ENCODE assay signal across 25 cellular contexts in the genomic region with DNA sequence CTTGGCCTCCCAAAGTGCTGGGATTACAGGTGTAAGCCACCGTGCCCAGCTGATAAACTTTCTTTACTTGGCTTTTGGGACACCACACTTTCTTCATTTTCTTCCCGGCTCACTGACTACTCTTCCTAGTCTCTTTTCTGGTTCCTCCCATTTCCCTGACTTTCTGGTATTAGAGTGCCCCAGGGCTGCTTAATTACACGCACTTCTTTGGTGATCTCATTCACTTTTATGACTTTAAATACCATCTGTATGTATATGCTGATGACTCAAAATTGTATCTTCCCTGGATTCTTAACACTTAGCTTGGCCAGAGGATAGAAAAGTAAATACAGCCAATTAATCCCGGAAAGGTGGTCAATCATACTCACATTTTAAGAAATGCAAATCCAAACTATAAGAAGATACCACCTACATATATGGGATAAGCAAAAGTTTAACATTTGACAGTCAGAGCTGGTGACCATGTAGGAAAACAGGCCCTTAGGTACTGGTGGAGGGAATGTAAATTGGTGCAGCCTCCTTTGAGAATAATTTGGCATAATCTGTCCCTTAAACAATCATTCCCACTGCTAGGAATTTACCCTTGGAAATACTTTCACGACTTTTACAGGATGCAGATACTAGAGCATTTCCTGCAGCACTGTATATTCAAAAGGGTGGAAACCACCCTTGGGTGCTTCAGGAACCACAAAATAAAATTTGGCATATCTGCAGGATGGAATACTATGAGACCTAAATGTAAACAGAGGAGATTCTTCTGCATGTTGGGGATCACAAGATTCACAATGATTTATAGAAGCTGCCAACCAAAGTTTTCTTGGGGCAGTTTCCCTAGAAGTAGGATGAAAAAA. TPM values are rescaled to one million over a fixed set of nuclear protein-coding genes. Genes with fewer than 3 reads are reported as not detected.
DNase-seq lines count a peak whose midpoint lies in the region; ATAC-seq, FAIRE-seq and TF ChIP-seq lines count a peak whose summit lies in the region.
"Had no signal": no experiment of that assay in that cellular context is flagged by ENCODE, and none has a peak within 500 bp of the region (broad histone marks: within the 10 kb centered on the region; RNA-seq: fewer than 3 reads in every experiment).

No MANE protein-coding gene starts in this region.

- in situ Hi-C loops in IMR-90 (cut with MboI; ENCODE audit: low sequenced_read_pairs) = no loop called here

- TF ChIP-seq RAD21 in IMR-90 (IDR thresholded peaks at IDR 0.05; ENCODE audit: low read length) = no peak

- H3K14ac ChIP-seq in IMR-90 (replicated peaks; ENCODE audit: low read depth, low read length) = no peak overlapping the region

- dilution Hi-C loops in IMR-90 (cut with HindIII; ENCODE audit: low sequenced_read_pairs, unreplicated experiment) = no loop called here

- no peak overlapping the region for H4K5ac ChIP-seq in IMR-90 (ENCODE audit: low read depth, low read length)

- no peaks in the 10 kb centered on the region for H3K79me1 ChIP-seq in IMR-90 (ENCODE audit: low read depth in 1 of 2, low read length in 2 of 2)

- H3K27me3 ChIP-seq in IMR-90 (ENCODE audit: control insufficient read depth, insufficient read depth, low read length) (no peaks in the 10 kb centered on the region), foreskin keratinocyte (no peaks in the 10 kb centered on the region)
- H3K27me3 ChIP-seq: hepatocyte, neural progenitor cell, sigmoid colon, upper lobe of left lung had no signal

- FAIRE-seq in urothelium cell line (lab: Jason Lieb, UNC) = no peak
- FAIRE-seq: D721Med, G401.6, HepG2 had no signal

- no peak overlapping the region for H3K56ac ChIP-seq in IMR-90 (ENCODE audit: extremely low read depth, insufficient read depth, low read length)

- peak; percentile 35 for DNase-seq in Daoy (ENCODE audit: low read depth)
- DNase-seq in IMR-90 = peak; percentile 24
- DNase-seq in T1000 (lab: John Stamatoyannopoulos, UW) = peak; percentile 18
- peak; percentile 75 to 89 for DNase-seq in foreskin keratinocyte
- no peak for DNase-seq in T-helper 2 cell
- DNase-seq in urothelium cell line (ENCODE audit: low spot score) = no peak
- DNase-seq: activated CD8-positive, alpha-beta memory T cell treated with anti-CD3 and anti-CD28 coated beads for 24 hours; activated naive CD4-positive, alpha-beta T cell treated with Interleukin-2 at 50 U/mL for 16 hours; activated T-cell treated with anti-CD3 and anti-CD28 coated beads, Interleukin-2, amount 50 U/mL, for 4 hours; endodermal cell; MM.1S; NCI-H1436; NCI-H2171; NCI-H524 treated with DMSO at 0.1 percent for 48 hours; SHP77; sigmoid colon; upper lobe of left lung had no signal

- no peaks in the 10 kb centered on the region for H3K36me3 ChIP-seq in IMR-90 (ENCODE audit: control insufficient read depth, insufficient read depth, low read length)

- peaks cover 2% of the 10 kb centered on the region; the same call in 1 of the 2 replicates for H3K9me3 ChIP-seq in IMR-90 (ENCODE audit: control insufficient read depth, insufficient read depth, low read length)
- H3K9me3 ChIP-seq: sigmoid colon, upper lobe of left lung had no signal

- no peak overlapping the region for H3K4me2 ChIP-seq in IMR-90 (ENCODE audit: low read depth, low read length)
- H3K4me2 ChIP-seq: hepatocyte, neural progenitor cell had no signal

- H3K4ac ChIP-seq in IMR-90 (ENCODE audit: low read depth, low read length) = no peak overlapping the region

- BruUV-seq in IMR-90 (replicated peaks; lab: Mats Ljungman, UMichigan) = no TSS peak

- no peak overlapping the region for H2AK5ac ChIP-seq in IMR-90 (ENCODE audit: low read depth, low read length)

- H3K18ac ChIP-seq in IMR-90 (ENCODE audit: low read depth, low read length) = no peak overlapping the region

- no peaks in the 10 kb centered on the region for H4K20me1 ChIP-seq in IMR-90 (ENCODE audit: insufficient read depth, low read length)

- no peak overlapping the region for H2BK120ac ChIP-seq in IMR-90 (ENCODE audit: low read depth, low read length)

- no peak overlapping the region for H3K9ac ChIP-seq in IMR-90 (ENCODE audit: low read depth, low read length)
- H3K9ac ChIP-seq: neural progenitor cell had no signal

- 86% methylated on average over 2 of the region's 5 CpGs; no CpG with 5 or more reads in 1 of the 2 experiments for WGBS in IMR-90 (ENCODE audit: extremely low coverage in 2 of 2, insufficient read length in 1 of 2), 2 experiments

- POLR2A ChIA-PET in IMR-90 (lab: Charles Lee; ENCODE audit: unreplicated experiment) = no interaction called here

- no peaks in the 10 kb centered on the region for H3K9me1 ChIP-seq in IMR-90 (ENCODE audit: insufficient read depth, low read length)

- no peak overlapping the region for H4K91ac ChIP-seq in IMR-90 (ENCODE audit: insufficient read depth, low read depth, low read length)

- H2BK20ac ChIP-seq in IMR-90 (ENCODE audit: low read depth, low read length) = no peak overlapping the region

- ATAC-seq in IMR-90 (ENCODE audit: low read depth) = peak; percentile 40
- ATAC-seq in foreskin keratinocyte = peak; percentile 99
- no peak for ATAC-seq in HG03378 (IDR thresholded peaks at IDR 0.05; ENCODE audit: unreplicated experiment)
- ATAC-seq in HG03460 (IDR thresholded peaks at IDR 0.05; ENCODE audit: unreplicated experiment) = no peak
- ATAC-seq: activated T-cell treated with anti-CD3 and anti-CD28 coated beads, Interleukin-2, amount 50 U/mL, for 4 hours; HepG2 had no signal

- CTCF ChIA-PET in IMR-90 (lab: Yijun Ruan, JAX) = no interaction called here

- H2BK15ac ChIP-seq in IMR-90 (ENCODE audit: low read depth, low read length) = no peak overlapping the region

- TF ChIP-seq POLR2A in IMR-90 (IDR thresholded peaks at IDR 0.05; ENCODE audit: low read depth, low read length) = no peak

- no peak overlapping the region for H2BK5ac ChIP-seq in IMR-90 (ENCODE audit: low read depth, low read length, poor library complexity, severe bottlenecking)

- H3K4me1 ChIP-seq in IMR-90 (ENCODE audit: control insufficient read depth, insufficient read depth, low read length) = no peaks in the 10 kb centered on the region; the same call in 1 of the 2 replicates
- peaks cover 9% of the 10 kb centered on the region for H3K4me1 ChIP-seq in foreskin keratinocyte
- H3K4me1 ChIP-seq: neural progenitor cell, sigmoid colon, upper lobe of left lung had no signal

- H2AFZ ChIP-seq in IMR-90 (replicated peaks; ENCODE audit: low read length, poor library complexity) = no peak overlapping the region
- H2AFZ ChIP-seq: hepatocyte, neural progenitor cell had no signal

- H2AK9ac ChIP-seq in IMR-90 (replicated peaks; ENCODE audit: low read depth, low read length, poor library complexity) = no peak overlapping the region

- intact Hi-C loops in IMR-90 (cut with micrococcal nuclease) = no loop called here

- no peak overlapping the region for H3K4me3 ChIP-seq in IMR-90 (ENCODE audit: insufficient read depth, low read depth, low read length)
- H3K4me3 ChIP-seq: coronary artery, hepatocyte, neural progenitor cell, sigmoid colon, upper lobe of left lung had no signal

- TF ChIP-seq CTCF in IMR-90 (conservative IDR thresholded peaks at IDR 0.05; ENCODE audit: low read depth, low read length) (no peak), foreskin keratinocyte (conservative IDR thresholded peaks at IDR 0.05) (no peak)

- H3K23ac ChIP-seq in IMR-90 (ENCODE audit: low read depth, low read length) = no peak overlapping the region

- no peak overlapping the region for H4K8ac ChIP-seq in IMR-90 (ENCODE audit: low read depth in 2 of 2, low read length in 2 of 2)

- H3K27ac ChIP-seq in IMR-90 (ENCODE audit: insufficient read depth, low read length) = no peak overlapping the region
- H3K27ac ChIP-seq in foreskin keratinocyte = no peak overlapping the region
- H3K27ac ChIP-seq: coronary artery, hepatocyte, neural progenitor cell, sigmoid colon, upper lobe of left lung had no signal

TF ChIP-seq in IMR-90, 13 proteins besides CTCF, POLR2A, EP300 and RAD21:
- TF ChIP-seq CEBPB (IDR thresholded peaks at IDR 0.05; ENCODE audit: low read depth, low read length) = no peak
- no peak for TF ChIP-seq FOS (IDR thresholded peaks at IDR 0.05; ENCODE audit: low read depth, low read length)
- TF ChIP-seq, protein P1, sequence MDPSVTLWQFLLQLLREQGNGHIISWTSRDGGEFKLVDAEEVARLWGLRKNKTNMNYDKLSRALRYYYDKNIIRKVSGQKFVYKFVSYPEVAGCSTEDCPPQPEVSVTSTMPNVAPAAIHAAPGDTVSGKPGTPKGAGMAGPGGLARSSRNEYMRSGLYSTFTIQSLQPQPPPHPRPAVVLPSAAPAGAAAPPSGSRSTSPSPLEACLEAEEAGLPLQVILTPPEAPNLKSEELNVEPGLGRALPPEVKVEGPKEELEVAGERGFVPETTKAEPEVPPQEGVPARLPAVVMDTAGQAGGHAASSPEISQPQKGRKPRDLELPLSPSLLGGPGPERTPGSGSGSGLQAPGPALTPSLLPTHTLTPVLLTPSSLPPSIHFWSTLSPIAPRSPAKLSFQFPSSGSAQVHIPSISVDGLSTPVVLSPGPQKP (IDR thresholded peaks at IDR 0.05; ENCODE audit: borderline replicate concordance, low read depth, low read length) = no peak
- no peak for TF ChIP-seq CHD1 (IDR thresholded peaks at IDR 0.05; ENCODE audit: low read depth, low read length)
- no peak for TF ChIP-seq SMC3 (IDR thresholded peaks at IDR 0.05; ENCODE audit: low read depth, low read length)
- TF ChIP-seq MAFK (IDR thresholded peaks at IDR 0.05; ENCODE audit: low read depth, low read length) = no peak
- TF ChIP-seq NFE2L2 (IDR thresholded peaks at IDR 0.05; ENCODE audit: low read depth, low read length) = no peak

RNA-seq across cellular contexts. Expression of a gene that starts 9.4 kb away (rescaled TPM):
- 4.0 and 4.5 TPM in 2 replicates for total RNA-seq in Daoy (2014; rRNA removed; shearing (Covaris generic))
- 7.2 and 10.0 TPM in 2 replicates for total RNA-seq in IMR-90 (2012; rRNA removed)
- 4.0 and 4.9 TPM in 2 replicates for polyA plus RNA-seq in IMR-90 (2012; rRNA removed)
- 1.0 and 1.7 TPM in 2 replicates for polyA plus RNA-seq in IMR-90 (2012; cell fraction: cytosol; rRNA removed)
- polyA plus RNA-seq in IMR-90 (2012; cell fraction: nucleus; rRNA removed; ENCODE audit: low replicate concordance) = 0.32 and 1.8 TPM in 2 replicates
- 10.2 and 10.3 TPM in 2 replicates for total RNA-seq in foreskin keratinocyte
- polyA plus RNA-seq in foreskin keratinocyte = 4.0 and 5.0 TPM in 2 replicates

RNA-seq across cellular contexts. Expression of a gene that starts 47.8 kb away (rescaled TPM):
- total RNA-seq in Daoy (2014; rRNA removed; shearing (Covaris generic)) = 3.3 and 5.8 TPM in 2 replicates
- 3.0 and 3.6 TPM in 2 replicates for total RNA-seq in IMR-90 (2012; rRNA removed)
- polyA plus RNA-seq in IMR-90 (2012; rRNA removed) = 10.4 and 11.2 TPM in 2 replicates
- polyA plus RNA-seq in IMR-90 (2012; cell fraction: cytosol; rRNA removed) = 4.6 and 6.5 TPM in 2 replicates
- 41.6 and 58.2 TPM in 2 replicates for polyA plus RNA-seq in IMR-90 (2012; cell fraction: nucleus; rRNA removed; ENCODE audit: low replicate concordance)
- 4.3 TPM in 2 replicates for total RNA-seq in foreskin keratinocyte
- polyA plus RNA-seq in foreskin keratinocyte = 2.8 and 3.5 TPM in 2 replicates

Comparison
In these comparisons a context has a peak if more than half of its experiments do, and no peak if none do; other contexts are left out.
1. DNase-seq: peak in Daoy (single experiment), IMR-90 (single experiment), T1000 (single experiment) and foreskin keratinocyte (2 of 2); none in T-helper 2 cell (0 of 5) and urothelium cell line (single experiment).
2. ATAC-seq: peak in IMR-90 (single experiment) and foreskin keratinocyte (single experiment); none in HG03378 (single experiment) and HG03460 (single experiment).